In genomic region chr12:82627799-82628198, GRCh38 we compare ENCODE assay signal across 9 cellular contexts. TPM values are rescaled to one million over a fixed set of nuclear protein-coding genes. Genes with fewer than 3 reads are reported as not detected.
DNase-seq lines count a peak whose midpoint lies in the region; ATAC-seq and TF ChIP-seq lines count a peak whose summit lies in the region.
"Had no signal": no experiment of that assay in that cellular context is flagged by ENCODE, and none has a peak within 500 bp of the region (broad histone marks: within the 10 kb centered on the region; RNA-seq: fewer than 3 reads in every experiment).

No MANE protein-coding gene starts in this region.

- intact Hi-C loops in sigmoid colon (cut with DNase I) = no loop called here

- DNase-seq in AG08395 (ENCODE audit: low spot score) (peak; percentile 39), LoVo (ENCODE audit: low spot score) (peak; percentile 44), brain microvascular endothelial cell (peak; percentile 34), neural crest cell (ENCODE audit: low read depth, low spot score) (no peak), GOT3 (lab: John Stamatoyannopoulos, UW) (no peak), sigmoid colon (no peak), NCI-H187 treated with DMSO at 0.1 percent for 48 hours (lab: John Stamatoyannopoulos, UW) (no peak)

- H3K4me3 Mint-ChIP-seq in neural crest cell = no peak overlapping the region
- H3K4me3 Mint-ChIP-seq: activated naive CD4-positive, alpha-beta T cell treated with anti-CD3 and anti-CD28 coated beads, Interleukin-2, amount 50 U/mL, for 24 hours had no signal

- peaks cover 3% of the 10 kb centered on the region for H3K36me3 Mint-ChIP-seq in neural crest cell (ENCODE audit: low read depth)
- H3K36me3 Mint-ChIP-seq: activated naive CD4-positive, alpha-beta T cell treated with anti-CD3 and anti-CD28 coated beads, Interleukin-2, amount 50 U/mL, for 24 hours had no signal

- no peaks in the 10 kb centered on the region for H3K4me1 ChIP-seq in sigmoid colon

- no peak overlapping the region for H3K4me3 ChIP-seq in brain microvascular endothelial cell (ENCODE audit: low read depth, low read length)
- no peak overlapping the region for H3K4me3 ChIP-seq in sigmoid colon

- in situ Hi-C loops in brain microvascular endothelial cell (cut with HindIII; ENCODE audit: low pct_ligation_motif_present, low sequenced_read_pairs) = no loop called here

- H3K4me1 Mint-ChIP-seq in neural crest cell = no peaks in the 10 kb centered on the region
- H3K4me1 Mint-ChIP-seq: activated naive CD4-positive, alpha-beta T cell treated with anti-CD3 and anti-CD28 coated beads, Interleukin-2, amount 50 U/mL, for 24 hours had no signal

- peaks cover 8% of the 10 kb centered on the region for H3K9me3 Mint-ChIP-seq in neural crest cell
- H3K9me3 Mint-ChIP-seq: activated naive CD4-positive, alpha-beta T cell treated with anti-CD3 and anti-CD28 coated beads, Interleukin-2, amount 50 U/mL, for 24 hours had no signal

- WGBS in sigmoid colon, 2 donors = 51 to 65% methylated on average over 7 of the region's 7 CpGs

- no peaks in the 10 kb centered on the region for H3K36me3 ChIP-seq in brain microvascular endothelial cell (replicated peaks)
- no peaks in the 10 kb centered on the region for H3K36me3 ChIP-seq in sigmoid colon

- peak; percentile 85 for ATAC-seq in GM18870 (IDR thresholded peaks at IDR 0.05; ENCODE audit: unreplicated experiment)

- no peak for TF ChIP-seq POLR2A in sigmoid colon (IDR thresholded peaks at IDR 0.05)

- H3K27me3 ChIP-seq in brain microvascular endothelial cell (replicated peaks) (no peaks in the 10 kb centered on the region), sigmoid colon (no peaks in the 10 kb centered on the region)

- TF ChIP-seq CTCF in brain microvascular endothelial cell (IDR thresholded peaks at IDR 0.05; ENCODE audit: low read depth, low read length, missing control alignments) (peak; percentile 69), neural crest cell (conservative IDR thresholded peaks at IDR 0.05) (peak; percentile 65), sigmoid colon (IDR thresholded peaks at IDR 0.05) (no peak)

- no peaks in the 10 kb centered on the region for H3K27me3 Mint-ChIP-seq in neural crest cell (ENCODE audit: low read depth)

- H3K9me3 ChIP-seq in sigmoid colon = no peaks in the 10 kb centered on the region

- TF ChIP-seq EP300 in sigmoid colon (IDR thresholded peaks at IDR 0.05) = no peak

- H3K27ac Mint-ChIP-seq in neural crest cell (ENCODE audit: unreplicated experiment) = no peak overlapping the region
- H3K27ac Mint-ChIP-seq: activated naive CD4-positive, alpha-beta T cell treated with anti-CD3 and anti-CD28 coated beads, Interleukin-2, amount 50 U/mL, for 24 hours had no signal

- H3K27ac ChIP-seq in brain microvascular endothelial cell = no peak overlapping the region
- H3K27ac ChIP-seq in sigmoid colon = no peak overlapping the region

RNA-seq across cellular contexts. Expression of gene TMTC2, which starts 58.9 kb away (rescaled TPM):
- total RNA-seq in neural crest cell = 12.3 and 12.5 TPM in 2 replicates
- 10 to 100 TPM; 61.2 to 74.4 (median 72.5) TPM for total RNA-seq in sigmoid colon
- 1 to 10 TPM; 1.2 to 6.6 (median 2.4) TPM for polyA plus RNA-seq in sigmoid colon

Comparison
In these comparisons a context has a peak if more than half of its experiments do, and no peak if none do; other contexts are left out.
1. DNase-seq: peak in AG08395 (single experiment), LoVo (single experiment) and brain microvascular endothelial cell (single experiment); none in neural crest cell (single experiment), GOT3 (single experiment), sigmoid colon (single experiment) and NCI-H187 treated with DMSO at 0.1 percent for 48 hours (single experiment).
2. CTCF ChIP-seq: peak in brain microvascular endothelial cell (single experiment) and neural crest cell (single experiment); none in sigmoid colon (0 of 4).